1 cellular context compared by ENCODE assay signal in the genomic region with DNA sequence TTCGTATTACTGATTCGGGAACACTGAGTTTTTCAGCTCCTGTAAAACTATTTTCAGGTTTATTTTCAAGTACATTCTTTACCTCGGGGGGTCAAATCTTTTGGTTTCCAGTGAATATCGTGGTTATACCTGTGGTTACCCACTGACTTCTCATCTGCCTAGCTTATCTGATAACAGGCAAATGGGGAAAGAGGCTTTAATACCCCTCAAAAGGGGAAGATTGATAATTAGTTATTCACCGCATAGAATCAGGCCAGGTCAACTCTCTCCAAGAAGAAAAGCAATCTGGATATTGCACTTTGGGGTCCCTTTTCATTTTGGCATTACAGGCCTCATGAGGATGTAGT.
TF ChIP-seq lines count a peak whose summit lies in the region.

No MANE protein-coding gene starts in this region.

TF ChIP-seq in GM12878, 131 proteins besides CTCF, POLR2A, EP300 and RAD21 (continued from another document):
- TF ChIP-seq, protein P1, sequence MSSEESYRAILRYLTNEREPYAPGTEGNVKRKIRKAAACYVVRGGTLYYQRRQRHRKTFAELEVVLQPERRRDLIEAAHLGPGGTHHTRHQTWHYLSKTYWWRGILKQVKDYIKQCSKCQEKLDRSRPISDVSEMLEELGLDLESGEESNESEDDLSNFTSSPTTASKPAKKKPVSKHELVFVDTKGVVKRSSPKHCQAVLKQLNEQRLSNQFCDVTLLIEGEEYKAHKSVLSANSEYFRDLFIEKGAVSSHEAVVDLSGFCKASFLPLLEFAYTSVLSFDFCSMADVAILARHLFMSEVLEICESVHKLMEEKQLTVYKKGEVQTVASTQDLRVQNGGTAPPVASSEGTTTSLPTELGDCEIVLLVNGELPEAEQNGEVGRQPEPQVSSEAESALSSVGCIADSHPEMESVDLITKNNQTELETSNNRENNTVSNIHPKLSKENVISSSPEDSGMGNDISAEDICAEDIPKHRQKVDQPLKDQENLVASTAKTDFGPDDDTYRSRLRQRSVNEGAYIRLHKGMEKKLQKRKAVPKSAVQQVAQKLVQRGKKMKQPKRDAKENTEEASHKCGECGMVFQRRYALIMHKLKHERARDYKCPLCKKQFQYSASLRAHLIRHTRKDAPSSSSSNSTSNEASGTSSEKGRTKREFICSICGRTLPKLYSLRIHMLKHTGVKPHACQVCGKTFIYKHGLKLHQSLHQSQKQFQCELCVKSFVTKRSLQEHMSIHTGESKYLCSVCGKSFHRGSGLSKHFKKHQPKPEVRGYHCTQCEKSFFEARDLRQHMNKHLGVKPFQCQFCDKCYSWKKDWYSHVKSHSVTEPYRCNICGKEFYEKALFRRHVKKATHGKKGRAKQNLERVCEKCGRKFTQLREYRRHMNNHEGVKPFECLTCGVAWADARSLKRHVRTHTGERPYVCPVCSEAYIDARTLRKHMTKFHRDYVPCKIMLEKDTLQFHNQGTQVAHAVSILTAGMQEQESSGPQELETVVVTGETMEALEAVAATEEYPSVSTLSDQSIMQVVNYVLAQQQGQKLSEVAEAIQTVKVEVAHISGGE (CRISPR knock-in tag; IDR thresholded peaks at IDR 0.05), result no peak
- TF ChIP-seq BHLHE40 (IDR thresholded peaks at IDR 0.05; ENCODE audit: borderline replicate concordance in 1 of 2, low read depth in 2 of 2, low read length in 1 of 2), result no peak
- TF ChIP-seq SMARCA5 (IDR thresholded peaks at IDR 0.05), result no peak
- TF ChIP-seq, protein P2, sequence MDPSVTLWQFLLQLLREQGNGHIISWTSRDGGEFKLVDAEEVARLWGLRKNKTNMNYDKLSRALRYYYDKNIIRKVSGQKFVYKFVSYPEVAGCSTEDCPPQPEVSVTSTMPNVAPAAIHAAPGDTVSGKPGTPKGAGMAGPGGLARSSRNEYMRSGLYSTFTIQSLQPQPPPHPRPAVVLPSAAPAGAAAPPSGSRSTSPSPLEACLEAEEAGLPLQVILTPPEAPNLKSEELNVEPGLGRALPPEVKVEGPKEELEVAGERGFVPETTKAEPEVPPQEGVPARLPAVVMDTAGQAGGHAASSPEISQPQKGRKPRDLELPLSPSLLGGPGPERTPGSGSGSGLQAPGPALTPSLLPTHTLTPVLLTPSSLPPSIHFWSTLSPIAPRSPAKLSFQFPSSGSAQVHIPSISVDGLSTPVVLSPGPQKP (IDR thresholded peaks at IDR 0.05; ENCODE audit: low read depth, low read length), result no peak
- TF ChIP-seq, protein P3, sequence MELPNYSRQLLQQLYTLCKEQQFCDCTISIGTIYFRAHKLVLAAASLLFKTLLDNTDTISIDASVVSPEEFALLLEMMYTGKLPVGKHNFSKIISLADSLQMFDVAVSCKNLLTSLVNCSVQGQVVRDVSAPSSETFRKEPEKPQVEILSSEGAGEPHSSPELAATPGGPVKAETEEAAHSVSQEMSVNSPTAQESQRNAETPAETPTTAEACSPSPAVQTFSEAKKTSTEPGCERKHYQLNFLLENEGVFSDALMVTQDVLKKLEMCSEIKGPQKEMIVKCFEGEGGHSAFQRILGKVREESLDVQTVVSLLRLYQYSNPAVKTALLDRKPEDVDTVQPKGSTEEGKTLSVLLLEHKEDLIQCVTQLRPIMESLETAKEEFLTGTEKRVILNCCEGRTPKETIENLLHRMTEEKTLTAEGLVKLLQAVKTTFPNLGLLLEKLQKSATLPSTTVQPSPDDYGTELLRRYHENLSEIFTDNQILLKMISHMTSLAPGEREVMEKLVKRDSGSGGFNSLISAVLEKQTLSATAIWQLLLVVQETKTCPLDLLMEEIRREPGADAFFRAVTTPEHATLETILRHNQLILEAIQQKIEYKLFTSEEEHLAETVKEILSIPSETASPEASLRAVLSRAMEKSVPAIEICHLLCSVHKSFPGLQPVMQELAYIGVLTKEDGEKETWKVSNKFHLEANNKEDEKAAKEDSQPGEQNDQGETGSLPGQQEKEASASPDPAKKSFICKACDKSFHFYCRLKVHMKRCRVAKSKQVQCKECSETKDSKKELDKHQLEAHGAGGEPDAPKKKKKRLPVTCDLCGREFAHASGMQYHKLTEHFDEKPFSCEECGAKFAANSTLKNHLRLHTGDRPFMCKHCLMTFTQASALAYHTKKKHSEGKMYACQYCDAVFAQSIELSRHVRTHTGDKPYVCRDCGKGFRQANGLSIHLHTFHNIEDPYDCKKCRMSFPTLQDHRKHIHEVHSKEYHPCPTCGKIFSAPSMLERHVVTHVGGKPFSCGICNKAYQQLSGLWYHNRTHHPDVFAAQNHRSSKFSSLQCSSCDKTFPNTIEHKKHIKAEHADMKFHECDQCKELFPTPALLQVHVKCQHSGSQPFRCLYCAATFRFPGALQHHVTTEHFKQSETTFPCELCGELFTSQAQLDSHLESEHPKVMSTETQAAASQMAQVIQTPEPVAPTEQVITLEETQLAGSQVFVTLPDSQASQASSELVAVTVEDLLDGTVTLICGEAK (IDR thresholded peaks at IDR 0.05; ENCODE audit: borderline replicate concordance), result no peak
TF ChIP-seq in GM12878: peak in this region for 1.
